Comparison of ENCODE assay signal across 21 cellular contexts in genomic region chr1:233253231-233254038, GRCh38. TPM values are rescaled to one million over a fixed set of nuclear protein-coding genes. Genes with fewer than 3 reads are reported as not detected.
DNase-seq lines count a peak whose midpoint lies in the region; ATAC-seq and TF ChIP-seq lines count a peak whose summit lies in the region.
"Had no signal": no experiment of that assay in that cellular context is flagged by ENCODE, and none has a peak within 500 bp of the region (broad histone marks: within the 10 kb centered on the region; RNA-seq: fewer than 3 reads in every experiment).

No MANE protein-coding gene starts in this region.

- intact Hi-C loops in Panc1 (cut with micrococcal nuclease; ENCODE audit: unreplicated experiment) = no loop called here
- intact Hi-C loops in CD4-positive, alpha-beta memory T cell (cut with micrococcal nuclease) = no loop called here

- H3K36me3 ChIP-seq in HAP-1 (replicated peaks) (no peaks in the 10 kb centered on the region; the same call in none of the 2 replicates), Panc1 (ENCODE audit: control insufficient read depth, insufficient read depth, low read length) (no peaks in the 10 kb centered on the region)
- H3K36me3 ChIP-seq in CD4-positive, alpha-beta memory T cell (ENCODE audit: insufficient read depth, low read length) = peaks cover 31% of the 10 kb centered on the region
- H3K36me3 ChIP-seq: ovary had no signal

- no peaks in the 10 kb centered on the region for H3K9me3 Mint-ChIP-seq in progenitor cell of endocrine pancreas (ENCODE audit: low read depth)
- H3K9me3 Mint-ChIP-seq in CD4-positive, alpha-beta memory T cell = no peaks in the 10 kb centered on the region
- no peaks in the 10 kb centered on the region for H3K9me3 Mint-ChIP-seq in activated T-helper 17 cell treated with anti-CD3 and anti-CD28 coated beads, Interleukin-2, amount 50 U/mL, for 72 hours
- H3K9me3 Mint-ChIP-seq: activated CD4-positive, alpha-beta T cell treated with anti-CD3 and anti-CD28 coated beads, Interleukin-2, amount 10 ng/mL, durations not matched to agents 7 days and 5 days; stimulated activated naive CD8-positive, alpha-beta T cell treated with anti-CD3 and anti-CD28 coated beads, Interleukin-15, amount 100 ng/mL, for 72 hours had no signal

- peaks cover 28% of the 10 kb centered on the region for H3K36me3 Mint-ChIP-seq in progenitor cell of endocrine pancreas (ENCODE audit: insufficient read depth)
- H3K36me3 Mint-ChIP-seq in CD4-positive, alpha-beta memory T cell = peaks cover 56 to 74% of the 10 kb centered on the region in 2 donors
- H3K36me3 Mint-ChIP-seq in activated T-helper 17 cell treated with anti-CD3 and anti-CD28 coated beads, Interleukin-2, amount 50 U/mL, for 72 hours (ENCODE audit: low read depth) = peaks cover 87% of the 10 kb centered on the region

- TF ChIP-seq CTCF in Panc1 (IDR thresholded peaks at IDR 0.05) (no peak), progenitor cell of endocrine pancreas (IDR thresholded peaks at IDR 0.05; ENCODE audit: unreplicated experiment) (no peak)

- CTCF ChIA-PET in Panc1 (lab: Charles Lee) = interaction anchor here (0.6 to 0.7 kb wide), 2 partner anchors 1162 to 1524 kb away, joined by 3 to 7 read pairs; no protein-coding TSS in a partner anchor
- CTCF ChIA-PET in CD4-positive, alpha-beta memory T cell (lab: Charles Lee; ENCODE audit: partially characterized antibody) = no interaction called here

- no peaks in the 10 kb centered on the region for H3K27me3 ChIP-seq in HAP-1 (ENCODE audit: low read depth)
- H3K27me3 ChIP-seq in Panc1 (ENCODE audit: control insufficient read depth, insufficient read depth, low read length) = no peaks in the 10 kb centered on the region
- no peaks in the 10 kb centered on the region for H3K27me3 ChIP-seq in CD4-positive, alpha-beta memory T cell (ENCODE audit: insufficient read depth, low read length)
- H3K27me3 ChIP-seq: esophagus squamous epithelium, ovary, upper lobe of left lung had no signal

- BruUV-seq in Panc1 (replicated peaks; lab: Mats Ljungman, UMichigan) = no TSS peak

- no peak overlapping the region for H3K4me3 Mint-ChIP-seq in progenitor cell of endocrine pancreas (ENCODE audit: low read depth)
- no peak overlapping the region for H3K4me3 Mint-ChIP-seq in CD4-positive, alpha-beta memory T cell
- H3K4me3 Mint-ChIP-seq in activated T-helper 17 cell treated with anti-CD3 and anti-CD28 coated beads, Interleukin-2, amount 50 U/mL, for 72 hours = no peak overlapping the region
- H3K4me3 Mint-ChIP-seq: activated CD4-positive, alpha-beta T cell treated with anti-CD3 and anti-CD28 coated beads, Interleukin-2, amount 10 ng/mL, durations not matched to agents 7 days and 5 days; stimulated activated naive CD8-positive, alpha-beta T cell treated with anti-CD3 and anti-CD28 coated beads, Interleukin-15, amount 100 ng/mL, for 72 hours had no signal

- ATAC-seq in Panc1 (0 out of 2 replicates have a peak, but pooled peaks have one; percentile 48), GM19397 (IDR thresholded peaks at IDR 0.05; ENCODE audit: unreplicated experiment) (no peak), HG03039 (IDR thresholded peaks at IDR 0.05; ENCODE audit: unreplicated experiment) (no peak)
- no peak for ATAC-seq in activated T-helper 17 cell treated with anti-CD3 and anti-CD28 coated beads, Interleukin-2, amount 50 U/mL, for 72 hours (replicated peaks)
- ATAC-seq: stimulated activated naive CD8-positive, alpha-beta T cell treated with anti-CD3 and anti-CD28 coated beads, Interleukin-15, amount 100 ng/mL, for 72 hours had no signal

- H3K4me3 ChIP-seq in HAP-1 = no peak overlapping the region
- no peak overlapping the region for H3K4me3 ChIP-seq in Panc1 (ENCODE audit: low read depth in 2 of 2, low read length in 2 of 2)
- H3K4me3 ChIP-seq in CD4-positive, alpha-beta memory T cell (ENCODE audit: low read length in 2 of 2) = no peak overlapping the region
- H3K4me3 ChIP-seq: esophagus squamous epithelium, ovary, upper lobe of left lung had no signal

- H3K27ac ChIP-seq in Panc1 (ENCODE audit: low read length) = no peak overlapping the region
- no peak overlapping the region for H3K27ac ChIP-seq in CD4-positive, alpha-beta memory T cell (ENCODE audit: low read depth, low read length)
- H3K27ac ChIP-seq: esophagus squamous epithelium, ovary, upper lobe of left lung had no signal

- DNase-seq in HAP-1 (ENCODE audit: low spot score in 2 of 2) = peak; percentile 52 to 84
- no peak for DNase-seq in Panc1 (ENCODE audit: low read depth, low spot score)
- DNase-seq in kidney glomerular epithelial cell (lab: John Stamatoyannopoulos, UW) = peak; percentile 34
- no peak for DNase-seq in progenitor cell of endocrine pancreas (ENCODE audit: low spot score, unreplicated experiment)
- DNase-seq in CD4-positive, alpha-beta memory T cell = no peak
- DNase-seq: activated CD4-positive, alpha-beta T cell treated with anti-CD3 and anti-CD28 coated beads, Interleukin-2, amount 10 ng/mL, durations not matched to agents 7 days and 5 days; activated CD8-positive, alpha-beta memory T cell treated with anti-CD3 and anti-CD28 coated beads, Interleukin-2, amount 50 U/mL, for 48 hours; DMS 273 treated with DMSO at 0.1 percent for 48 hours; esophagus squamous epithelium; MM.1S; NCI-H1694; NCI-H226; NK-92 treated with Interleukin-12 subunit alpha and Interleukin-12 subunit beta, amount 100 ng/mL, for 24 hours; ovary; RPMI8226; stimulated activated CD4-positive, alpha-beta T cell treated with anti-CD3 and anti-CD28 coated beads, Interleukin-2, amount 100 ng/mL, for 48 hours; stimulated activated naive CD8-positive, alpha-beta T cell treated with anti-CD3 and anti-CD28 coated beads, Interleukin-15, amount 100 ng/mL, for 72 hours; upper lobe of left lung had no signal

- peak overlapping the region; percentile 93 for H3K27ac Mint-ChIP-seq in progenitor cell of endocrine pancreas
- H3K27ac Mint-ChIP-seq in CD4-positive, alpha-beta memory T cell = peak overlapping the region in 3 of 7 donors; percentile 48 to 88 (median 54)
- no peak overlapping the region for H3K27ac Mint-ChIP-seq in activated T-helper 17 cell treated with anti-CD3 and anti-CD28 coated beads, Interleukin-2, amount 50 U/mL, for 72 hours
- H3K27ac Mint-ChIP-seq: activated CD4-positive, alpha-beta T cell treated with anti-CD3 and anti-CD28 coated beads, Interleukin-2, amount 10 ng/mL, durations not matched to agents 7 days and 5 days had no signal

- peaks cover 8% of the 10 kb centered on the region for H3K4me1 ChIP-seq in HAP-1
- H3K4me1 ChIP-seq in Panc1 (ENCODE audit: control insufficient read depth, insufficient read depth, low read length) = no peaks in the 10 kb centered on the region; the same call in 1 of the 2 replicates
- no peaks in the 10 kb centered on the region for H3K4me1 ChIP-seq in CD4-positive, alpha-beta memory T cell (ENCODE audit: insufficient read depth, low read length)
- H3K4me1 ChIP-seq: upper lobe of left lung had no signal

- no peaks in the 10 kb centered on the region for H3K9me3 ChIP-seq in HAP-1
- H3K9me3 ChIP-seq in Panc1 (ENCODE audit: control insufficient read depth, insufficient read depth, low read depth, low read length) = no peaks in the 10 kb centered on the region
- no peaks in the 10 kb centered on the region for H3K9me3 ChIP-seq in CD4-positive, alpha-beta memory T cell (ENCODE audit: control insufficient read depth in 1 of 2, low read length in 2 of 2)
- H3K9me3 ChIP-seq: esophagus squamous epithelium, ovary, upper lobe of left lung had no signal

- POLR2A ChIA-PET in Panc1 (lab: Charles Lee) = no interaction called here
- POLR2A ChIA-PET in CD4-positive, alpha-beta memory T cell (lab: Charles Lee; ENCODE audit: partially characterized antibody) = no interaction called here

- in situ Hi-C loops in HAP-1 (cut with MboI; ENCODE audit: low sequenced_read_pairs) = no loop called here
- in situ Hi-C loops in Panc1 (cut with HindIII; ENCODE audit: low pct_unique_long_range_greater_than_20kb, low sequenced_read_pairs) = no loop called here

- H3K4me1 Mint-ChIP-seq in progenitor cell of endocrine pancreas (ENCODE audit: low read depth) = peaks cover 17% of the 10 kb centered on the region
- peaks cover 0 to 2% (median 0%) of the 10 kb centered on the region in 4 donors for H3K4me1 Mint-ChIP-seq in CD4-positive, alpha-beta memory T cell
- no peaks in the 10 kb centered on the region for H3K4me1 Mint-ChIP-seq in activated T-helper 17 cell treated with anti-CD3 and anti-CD28 coated beads, Interleukin-2, amount 50 U/mL, for 72 hours
- H3K4me1 Mint-ChIP-seq: activated CD4-positive, alpha-beta T cell treated with anti-CD3 and anti-CD28 coated beads, Interleukin-2, amount 10 ng/mL, durations not matched to agents 7 days and 5 days; stimulated activated naive CD8-positive, alpha-beta T cell treated with anti-CD3 and anti-CD28 coated beads, Interleukin-15, amount 100 ng/mL, for 72 hours had no signal

- no peaks in the 10 kb centered on the region for H3K27me3 Mint-ChIP-seq in progenitor cell of endocrine pancreas
- no peaks in the 10 kb centered on the region for H3K27me3 Mint-ChIP-seq in CD4-positive, alpha-beta memory T cell
- H3K27me3 Mint-ChIP-seq in activated T-helper 17 cell treated with anti-CD3 and anti-CD28 coated beads, Interleukin-2, amount 50 U/mL, for 72 hours = no peaks in the 10 kb centered on the region
- H3K27me3 Mint-ChIP-seq: activated CD4-positive, alpha-beta T cell treated with anti-CD3 and anti-CD28 coated beads, Interleukin-2, amount 10 ng/mL, durations not matched to agents 7 days and 5 days; stimulated activated naive CD8-positive, alpha-beta T cell treated with anti-CD3 and anti-CD28 coated beads, Interleukin-15, amount 100 ng/mL, for 72 hours had no signal

RNA-seq across cellular contexts. Expression of gene PCNX2, which starts 42.1 kb away (rescaled TPM):
- total RNA-seq in Panc1 (2021; ENCODE audit: unreplicated experiment) = 2.6 TPM
- 0.65 TPM for polyA plus RNA-seq in Panc1 (2012; ENCODE audit: insufficient read length)
- total RNA-seq in progenitor cell of endocrine pancreas = 33.6 and 37.0 TPM in 2 replicates
- total RNA-seq in CD4-positive, alpha-beta memory T cell = 100 to 1,000 TPM in 1 of 2 experiments, 10 to 100 TPM in 1; 99.2 to 109 TPM
- polyA plus RNA-seq in CD4-positive, alpha-beta memory T cell = 10 to 100 TPM in 1 of 2 donors, 1 to 10 TPM in 1; 1.8 to 12.1 TPM
- 10 to 100 TPM; 21.3 to 25.9 TPM for total RNA-seq in activated T-helper 17 cell treated with anti-CD3 and anti-CD28 coated beads, Interleukin-2, amount 50 U/mL, for 72 hours

Comparison
In these comparisons a context has a peak if more than half of its experiments do, and no peak if none do; other contexts are left out.
1. DNase-seq: peak in HAP-1 (2 of 2) and kidney glomerular epithelial cell (single experiment); none in Panc1 (single experiment), progenitor cell of endocrine pancreas (single experiment) and CD4-positive, alpha-beta memory T cell (0 of 5).